ENCODE assay signal across 14 cellular contexts in the genomic region with DNA sequence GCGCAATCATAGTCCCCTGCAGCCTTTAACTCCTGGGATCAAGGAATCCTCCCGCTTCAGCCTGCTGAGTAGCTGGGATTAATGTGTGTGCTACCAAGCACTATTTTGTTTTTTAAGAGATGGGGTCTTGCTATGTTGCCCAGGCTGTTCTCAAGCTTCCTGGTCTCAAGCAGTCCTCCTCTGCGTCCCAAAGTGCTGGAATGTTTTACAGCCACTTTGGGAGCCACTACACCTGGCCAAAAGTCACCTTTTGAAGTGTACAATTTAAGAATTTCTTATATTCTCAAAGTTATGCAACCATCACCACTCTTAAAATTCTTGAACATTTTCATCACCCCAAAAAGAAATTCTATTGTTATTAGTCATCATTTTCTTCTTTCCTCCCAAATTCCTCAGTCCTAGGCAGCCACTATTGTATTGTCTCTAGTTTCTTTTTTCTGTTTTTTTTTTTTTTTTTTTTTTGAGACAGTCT. TPM values are rescaled to one million over a fixed set of nuclear protein-coding genes. Genes with fewer than 3 reads are reported as not detected.
DNase-seq lines count a peak whose midpoint lies in the region; ATAC-seq and TF ChIP-seq lines count a peak whose summit lies in the region.
"Had no signal": no experiment of that assay in that cellular context is flagged by ENCODE, and none has a peak within 500 bp of the region (broad histone marks: within the 10 kb centered on the region; RNA-seq: fewer than 3 reads in every experiment).

No MANE protein-coding gene starts in this region.

- no peak overlapping the region for H2AFZ ChIP-seq in OCI-LY1 (ENCODE audit: low read length)

- H3K27me3 ChIP-seq in OCI-LY1 (ENCODE audit: insufficient read depth, low read length), result no peaks in the 10 kb centered on the region

- no peaks in the 10 kb centered on the region for H3K9me2 ChIP-seq in OCI-LY1 (ENCODE audit: low read depth, low read length)

- peak overlapping the region; percentile 28 for H3K27ac ChIP-seq in OCI-LY1 (ENCODE audit: low read depth, low read length, poor library complexity, severe bottlenecking)

- H3K9me3 Mint-ChIP-seq in osteocyte (ENCODE audit: unreplicated experiment), result no peaks in the 10 kb centered on the region
- H3K9me3 Mint-ChIP-seq: IgD-negative memory B cell had no signal

- H3F3A ChIP-seq in OCI-LY1 (ENCODE audit: insufficient read depth, low read length), result peaks cover 36% of the 10 kb centered on the region

- H3K9me3 ChIP-seq in OCI-LY1 (ENCODE audit: low read length), result no peaks in the 10 kb centered on the region

- H3K79me2 ChIP-seq in OCI-LY1 (ENCODE audit: insufficient read depth, low read length), result no peaks in the 10 kb centered on the region

- H3K4me3 Mint-ChIP-seq in osteocyte (ENCODE audit: unreplicated experiment), result no peak overlapping the region
- H3K4me3 Mint-ChIP-seq: IgD-negative memory B cell had no signal

- H3K4me3 ChIP-seq in OCI-LY1 (ENCODE audit: low read depth, low read length, poor library complexity, severe bottlenecking), result no peak overlapping the region
- H3K4me3 ChIP-seq: skin epidermis had no signal

- no peak for ATAC-seq in HG03159 (IDR thresholded peaks at IDR 0.05; ENCODE audit: unreplicated experiment)
- ATAC-seq in GM18502 (IDR thresholded peaks at IDR 0.05; ENCODE audit: poor library complexity, unreplicated experiment), result no peak

- H3K4me1 ChIP-seq in OCI-LY1 (ENCODE audit: insufficient read depth, low read length, severe bottlenecking), result peaks cover 18% of the 10 kb centered on the region

- DNase-seq in EL (peak; percentile 79), dermis blood vessel endothelial cell (peak; percentile 57), osteocyte (ENCODE audit: extremely low spot score, unreplicated experiment) (no peak), GM20000 (ENCODE audit: low spot score) (no peak), NCI-H1930 (lab: John Stamatoyannopoulos, UW) (no peak)
- DNase-seq: activated gamma-delta T cell treated with Interleukin-2 at 50 U/mL for 16 hours, cortex of kidney, NCI-H2171 treated with DMSO at 0.1 percent for 48 hours, RPMI8226 had no signal

- TF ChIP-seq CTCF in OCI-LY1 (IDR thresholded peaks at IDR 0.05; ENCODE audit: low read length) (no peak), osteocyte (IDR thresholded peaks at IDR 0.05) (no peak), GM20000 (IDR thresholded peaks at IDR 0.05; ENCODE audit: extremely low read depth, missing control alignments) (no peak)

- no peak overlapping the region for H3K4me2 ChIP-seq in OCI-LY1 (ENCODE audit: low read length)

- H3K4me1 Mint-ChIP-seq in osteocyte (ENCODE audit: unreplicated experiment), result peaks cover 38% of the 10 kb centered on the region

- H3K36me3 Mint-ChIP-seq in osteocyte (ENCODE audit: unreplicated experiment), result peaks cover 33% of the 10 kb centered on the region

- no peaks in the 10 kb centered on the region for H3K27me3 Mint-ChIP-seq in osteocyte (ENCODE audit: unreplicated experiment)
- H3K27me3 Mint-ChIP-seq: IgD-negative memory B cell had no signal

- H4K20me1 ChIP-seq in OCI-LY1 (ENCODE audit: insufficient read depth, low read length), result no peaks in the 10 kb centered on the region

- no peak overlapping the region for H3K9ac ChIP-seq in OCI-LY1 (ENCODE audit: low read length)

- peak overlapping the region; percentile 68 for H3K27ac Mint-ChIP-seq in osteocyte (ENCODE audit: unreplicated experiment)

- H3K36me3 ChIP-seq in OCI-LY1 (ENCODE audit: insufficient read depth, low read length), result peaks cover 38% of the 10 kb centered on the region

RNA-seq across cellular contexts. Expression of a gene that starts 17.8 kb away (rescaled TPM):
- 226 and 279 TPM in 2 replicates for total RNA-seq in dermis blood vessel endothelial cell
- 183 and 193 TPM in 2 replicates for total RNA-seq in osteocyte

Comparison
In these comparisons a context has a peak if more than half of its experiments do, and no peak if none do; other contexts are left out.
1. DNase-seq: peak in EL (single experiment) and dermis blood vessel endothelial cell (single experiment); none in osteocyte (single experiment), GM20000 (single experiment) and NCI-H1930 (0 of 2).